ENCODE assay signal across 15 cellular contexts in genomic region chr1:230122361-230123279, GRCh38. TPM values are rescaled to one million over a fixed set of nuclear protein-coding genes. Genes with fewer than 3 reads are reported as not detected.
DNase-seq lines count a peak whose midpoint lies in the region; ATAC-seq and TF ChIP-seq lines count a peak whose summit lies in the region.
"Had no signal": no experiment of that assay in that cellular context is flagged by ENCODE, and none has a peak within 500 bp of the region (broad histone marks: within the 10 kb centered on the region; RNA-seq: fewer than 3 reads in every experiment).

No MANE protein-coding gene starts in this region.

- no peaks in the 10 kb centered on the region for H3K27me3 Mint-ChIP-seq in MCF 10A (ENCODE audit: insufficient read depth, unreplicated experiment)
- no peaks in the 10 kb centered on the region for H3K27me3 Mint-ChIP-seq in stimulated activated naive B cell treated with anti-CD40 and anti-IgM and Interleukin-4, amounts not matched to agents 10 μg/mL and 1 μg/mL and 100 μg/mL, for 72 hours

- TF ChIP-seq POLR2A in breast epithelium (IDR thresholded peaks at IDR 0.05), result no peak

- H3K4me1 Mint-ChIP-seq in MCF 10A (ENCODE audit: insufficient read depth, unreplicated experiment), result peaks cover 69% of the 10 kb centered on the region
- peaks cover 77 to 99% of the 10 kb centered on the region in 2 donors for H3K4me1 Mint-ChIP-seq in stimulated activated naive B cell treated with anti-CD40 and anti-IgM and Interleukin-4, amounts not matched to agents 10 μg/mL and 1 μg/mL and 100 μg/mL, for 72 hours

- DNase-seq in MCF 10A (ENCODE audit: unreplicated experiment) (peak; percentile 64), breast epithelium (ENCODE audit: low spot score in 2 of 2) (no peak), RWPE1 (ENCODE audit: low spot score) (peak; percentile 69), foreskin keratinocyte (peak; percentile 93 to 97), iPS-NIHi11 (ENCODE audit: low spot score) (no peak), DMS79 treated with DMSO at 0.1 percent for 48 hours (lab: John Stamatoyannopoulos, UW) (no peak)
- no peak for DNase-seq in stimulated activated naive B cell treated with anti-CD40 and anti-IgM and Interleukin-4, amounts not matched to agents 10 μg/mL and 1 μg/mL and 100 μg/mL, for 72 hours
- DNase-seq in activated naive CD4-positive, alpha-beta T cell treated with anti-CD3 and anti-CD28 coated beads, Interleukin-2, amount 50 U/mL, for 16 hours, result no peak
- DNase-seq: DMS 273 treated with DMSO at 0.1 percent for 48 hours, hypothalamus, NCI-H1694 had no signal

- intact Hi-C loops in MCF 10A (cut with micrococcal nuclease), result no loop called here
- intact Hi-C loops in breast epithelium (cut with DNase I; ENCODE audit: low total_unique reads), result no loop called here

- H3K36me3 Mint-ChIP-seq in MCF 10A (ENCODE audit: insufficient read depth, unreplicated experiment), result peaks cover 21% of the 10 kb centered on the region
- H3K36me3 Mint-ChIP-seq in stimulated activated naive B cell treated with anti-CD40 and anti-IgM and Interleukin-4, amounts not matched to agents 10 μg/mL and 1 μg/mL and 100 μg/mL, for 72 hours, result peaks cover 20 to 39% of the 10 kb centered on the region in 2 donors
- H3K36me3 Mint-ChIP-seq: WTC11 had no signal

- POLR2A ChIA-PET in MCF 10A (lab: Yijun Ruan, JAX) (interaction anchor here (0.8 to 2.7 kb wide), 12 partner anchors 9 to 235 kb away, joined by 4 to 32 read pairs (median 6); partner anchors contain the start of gene GALNT2), RWPE1 (lab: Yijun Ruan, JAX; ENCODE audit: low non-redundant PET) (no interaction called here)

- H3K4me3 ChIP-seq in breast epithelium, result no peak overlapping the region
- H3K4me3 ChIP-seq: HAP-1, pancreas had no signal

- H3K4me3 Mint-ChIP-seq in MCF 10A (ENCODE audit: unreplicated experiment), result peak overlapping the region; percentile 9
- H3K4me3 Mint-ChIP-seq in stimulated activated naive B cell treated with anti-CD40 and anti-IgM and Interleukin-4, amounts not matched to agents 10 μg/mL and 1 μg/mL and 100 μg/mL, for 72 hours, result peak overlapping the region; percentile 71 to 74
- H3K4me3 Mint-ChIP-seq: WTC11 had no signal

- H3K27ac ChIP-seq in breast epithelium, result no peak overlapping the region
- peak overlapping the region; percentile 55; the same call in 1 of the 2 replicates for H3K27ac ChIP-seq in RWPE1
- peak overlapping the region; percentile 19 for H3K27ac ChIP-seq in foreskin keratinocyte

- H3K36me3 ChIP-seq in breast epithelium, result no peaks in the 10 kb centered on the region
- H3K36me3 ChIP-seq: HAP-1, pancreas had no signal

- H3K27me3 ChIP-seq in breast epithelium (no peaks in the 10 kb centered on the region), foreskin keratinocyte (no peaks in the 10 kb centered on the region)
- H3K27me3 ChIP-seq: pancreas had no signal

- BruUV-seq in MCF 10A (replicated peaks; lab: Mats Ljungman, UMichigan), result no TSS peak

- H3K27ac Mint-ChIP-seq in MCF 10A (ENCODE audit: low read depth, unreplicated experiment), result peak overlapping the region; percentile 87
- H3K27ac Mint-ChIP-seq in stimulated activated naive B cell treated with anti-CD40 and anti-IgM and Interleukin-4, amounts not matched to agents 10 μg/mL and 1 μg/mL and 100 μg/mL, for 72 hours, result peak overlapping the region; percentile 98
- H3K27ac Mint-ChIP-seq: WTC11 had no signal

- H3K9me3 ChIP-seq in breast epithelium, result no peaks in the 10 kb centered on the region
- H3K9me3 ChIP-seq: HAP-1, pancreas had no signal

- H3K4me1 ChIP-seq in breast epithelium (no peaks in the 10 kb centered on the region), foreskin keratinocyte (peaks cover 33% of the 10 kb centered on the region)

- CTCF ChIA-PET in MCF 10A (lab: Yijun Ruan, JAX), result interaction anchor here (0.5 to 2.0 kb wide), 10 partner anchors 9 to 520 kb away, joined by 3 to 8 read pairs (median 4); no protein-coding TSS in a partner anchor
- CTCF ChIA-PET in RWPE1 (lab: Yijun Ruan, JAX), result interaction anchor here (0.7 to 1.9 kb wide), 2 partner anchors 11 to 14 kb away, joined by 3 to 4 read pairs; no protein-coding TSS in a partner anchor

- no peaks in the 10 kb centered on the region for H3K9me3 Mint-ChIP-seq in MCF 10A (ENCODE audit: unreplicated experiment)
- no peaks in the 10 kb centered on the region for H3K9me3 Mint-ChIP-seq in stimulated activated naive B cell treated with anti-CD40 and anti-IgM and Interleukin-4, amounts not matched to agents 10 μg/mL and 1 μg/mL and 100 μg/mL, for 72 hours
- H3K9me3 Mint-ChIP-seq: WTC11 had no signal

- no peak for TF ChIP-seq CTCF in MCF 10A (IDR thresholded peaks at IDR 0.05; ENCODE audit: unreplicated experiment)
- TF ChIP-seq CTCF in breast epithelium (IDR thresholded peaks at IDR 0.05), result no peak
- no peak for TF ChIP-seq CTCF in RWPE1 (conservative IDR thresholded peaks at IDR 0.05; ENCODE audit: low read depth)
- TF ChIP-seq CTCF in foreskin keratinocyte (conservative IDR thresholded peaks at IDR 0.05), result no peak

- ATAC-seq in foreskin keratinocyte, result peak; percentile 81
- ATAC-seq in stimulated activated naive B cell treated with anti-CD40 and anti-IgM and Interleukin-4, amounts not matched to agents 10 μg/mL and 1 μg/mL and 100 μg/mL, for 72 hours (replicated peaks), result peak in 1 of 2 donors; percentile 1
- ATAC-seq: SK-N-SH treated with all-trans-retinoic acid at 6 μM for 48 hours, WTC11 had no signal

RNA-seq across cellular contexts. Expression of gene GALNT2, which starts 55.6 kb away (rescaled TPM):
- total RNA-seq in MCF 10A (2022) (104 and 114 TPM in 2 replicates), breast epithelium (10 to 100 TPM; 27.4 to 53.0 (median 42.6) TPM), foreskin keratinocyte (71.2 and 86.9 TPM in 2 replicates)
- polyA plus RNA-seq in foreskin keratinocyte, result 47.0 and 55.0 TPM in 2 replicates

Comparison
In these comparisons a context has a peak if more than half of its experiments do, and no peak if none do; other contexts are left out.
1. DNase-seq: peak in MCF 10A (single experiment), RWPE1 (single experiment) and foreskin keratinocyte (2 of 2); none in breast epithelium (0 of 2), stimulated activated naive B cell treated with anti-CD40 and anti-IgM and Interleukin-4, amounts not matched to agents 10 μg/mL and 1 μg/mL and 100 μg/mL, for 72 hours (single experiment), iPS-NIHi11 (single experiment), activated naive CD4-positive, alpha-beta T cell treated with anti-CD3 and anti-CD28 coated beads, Interleukin-2, amount 50 U/mL, for 16 hours (single experiment) and DMS79 treated with DMSO at 0.1 percent for 48 hours (single experiment).
2. H3K27ac ChIP-seq: peak in RWPE1 (single experiment) and foreskin keratinocyte (single experiment); none in breast epithelium (0 of 2).